ENCODE assay signal across 12 cellular contexts in genomic region chr10:104043185-104043830, GRCh38.
"Had no signal": no experiment of that assay in that cellular context is flagged by ENCODE, and none has a peak within 500 bp of the region (broad histone marks: within the 10 kb centered on the region; RNA-seq: fewer than 3 reads in every experiment).

No MANE protein-coding gene starts in this region.

- H3K4me1 ChIP-seq: gastrocnemius medialis, stomach, testis had no signal

- H3K27ac ChIP-seq: gastrocnemius medialis, ovary, stomach, testis had no signal

- H3K27me3 ChIP-seq: gastrocnemius medialis, ovary, stomach, testis had no signal

- DNase-seq: activated CD4-positive, alpha-beta T cell treated with anti-CD3 and anti-CD28 coated beads, Interleukin-2, amount 50 U/mL, for 1 hour; activated gamma-delta T cell treated with Interleukin-2 at 50 U/mL for 16 hours; activated naive CD8-positive, alpha-beta T cell treated with anti-CD3 and anti-CD28 coated beads, Interleukin-2, amount 10 ng/mL, durations not matched to agents 7 days and 5 days; erythroblast; gastrocnemius medialis; mucosa of descending colon; naive thymus-derived CD4-positive, alpha-beta T cell; ovary; stomach; testis had no signal

- ATAC-seq: gastrocnemius medialis; left lobe of liver; mucosa of descending colon; naive thymus-derived CD4-positive, alpha-beta T cell; sciatic nerve had no signal

- H3K36me3 ChIP-seq: gastrocnemius medialis, ovary, stomach had no signal

- H3K4me3 ChIP-seq: gastrocnemius medialis, mucosa of descending colon, ovary, stomach, testis had no signal

- H3K9me3 ChIP-seq: gastrocnemius medialis, mucosa of descending colon, ovary, stomach, testis had no signal
